In genomic region chr1:206946261-206946660, GRCh38 we compare ENCODE assay signal across 23 cellular contexts. TPM values are rescaled to one million over a fixed set of nuclear protein-coding genes. Genes with fewer than 3 reads are reported as not detected.
DNase-seq lines count a peak whose midpoint lies in the region; ATAC-seq and TF ChIP-seq lines count a peak whose summit lies in the region.
"Had no signal": no experiment of that assay in that cellular context is flagged by ENCODE, and none has a peak within 500 bp of the region (broad histone marks: within the 10 kb centered on the region; RNA-seq: fewer than 3 reads in every experiment).

TSS of gene PIGR (minus strand) at chr1:206946466. CDS start at chr1:206940531, 5,935 bp downstream.

- intact Hi-C loops in body of pancreas (cut with DNase I) (no loop called here), left lung (cut with DNase I) (no loop called here), upper lobe of right lung (cut with DNase I) (no loop called here), Caco-2 (cut with micrococcal nuclease; ENCODE audit: unreplicated experiment) (no loop called here)

- H3K27ac Mint-ChIP-seq in nephron progenitor cell (peak within 1 kb of the TSS; percentile 40), Caco-2 (ENCODE audit: unreplicated experiment) (no peak within 1 kb of the TSS)
- H3K27ac Mint-ChIP-seq: activated naive CD8-positive, alpha-beta T cell treated with anti-CD3 and anti-CD28 coated beads, Interleukin-2, amount 50 U/mL, for 24 hours; CD4-positive, alpha-beta T cell; HFFc6; WTC11 had no signal

- WGBS in body of pancreas, 2 donors: 16 to 17% methylated on average over 6 to 7 of the region's 7 CpGs

- ATAC-seq in body of pancreas: peak; percentile 43
- ATAC-seq in left lung: peak; percentile 87
- peak; percentile 83 for ATAC-seq in upper lobe of right lung
- ATAC-seq: activated naive CD8-positive, alpha-beta T cell treated with anti-CD3 and anti-CD28 coated beads, Interleukin-2, amount 50 U/mL, for 24 hours; left cardiac atrium; psoas muscle; Right ventricle myocardium inferior; WTC11 had no signal

- POLR2A ChIA-PET in Caco-2 (lab: Charles Lee): no interaction called here

- TF ChIP-seq POLR2A in body of pancreas (IDR thresholded peaks at IDR 0.05): peak in 1 of 3 donors; percentile 21

- no peaks in the 10 kb centered on the region for H3K27me3 ChIP-seq in body of pancreas
- H3K27me3 ChIP-seq in left lung: peaks cover 0 to 5% of the 10 kb centered on the region in 2 donors
- no peaks in the 10 kb centered on the region for H3K27me3 ChIP-seq in upper lobe of right lung
- no peaks in the 10 kb centered on the region for H3K27me3 ChIP-seq in Caco-2 (replicated peaks; ENCODE audit: control insufficient read depth, insufficient read depth, low read length)

- H3K27ac ChIP-seq in body of pancreas (peak within 1 kb of the TSS in 2 of 4 donors; percentile 37 to 58), left lung (no peak within 1 kb of the TSS), upper lobe of right lung (peak within 1 kb of the TSS; percentile 51)
- H3K27ac ChIP-seq: psoas muscle had no signal

- H3K9me3 Mint-ChIP-seq in nephron progenitor cell: peaks cover 5% of the 10 kb centered on the region
- H3K9me3 Mint-ChIP-seq in Caco-2 (ENCODE audit: unreplicated experiment): peaks cover 6% of the 10 kb centered on the region
- H3K9me3 Mint-ChIP-seq: activated naive CD8-positive, alpha-beta T cell treated with anti-CD3 and anti-CD28 coated beads, Interleukin-2, amount 50 U/mL, for 24 hours; CD4-positive, alpha-beta T cell; HFFc6 had no signal

- H3K4me3 Mint-ChIP-seq in nephron progenitor cell (no peak within 1 kb of the TSS), Caco-2 (ENCODE audit: unreplicated experiment) (no peak within 1 kb of the TSS)
- H3K4me3 Mint-ChIP-seq: activated naive CD8-positive, alpha-beta T cell treated with anti-CD3 and anti-CD28 coated beads, Interleukin-2, amount 50 U/mL, for 24 hours; CD4-positive, alpha-beta T cell; HFFc6; WTC11 had no signal

- no TSS peak for BruUV-seq in Caco-2 (replicated peaks; lab: Mats Ljungman, UMichigan)

- H3K4me1 Mint-ChIP-seq in nephron progenitor cell (peaks cover 10% of the 10 kb centered on the region), Caco-2 (ENCODE audit: low read depth, unreplicated experiment) (peaks cover 7% of the 10 kb centered on the region)
- H3K4me1 Mint-ChIP-seq: WTC11 had no signal

- H3K4me1 ChIP-seq in body of pancreas (peaks cover 38% of the 10 kb centered on the region), left lung (no peaks in the 10 kb centered on the region), upper lobe of right lung (no peaks in the 10 kb centered on the region), Caco-2 (peaks cover 20% of the 10 kb centered on the region)
- H3K4me1 ChIP-seq: psoas muscle had no signal

- peak; percentile 30 to 56 (median 46) for DNase-seq in body of pancreas
- no peak for DNase-seq in left lung
- DNase-seq in nephron progenitor cell: no peak
- DNase-seq in upper lobe of right lung: peak; percentile 81
- DNase-seq in T-helper 9 cell: no peak
- no peak for DNase-seq in Caco-2
- no peak for DNase-seq in NCI-H526 treated with DMSO at 0.1 percent for 48 hours (lab: John Stamatoyannopoulos, UW)
- DNase-seq: activated CD8-positive, alpha-beta memory T cell treated with anti-CD3 and anti-CD28 coated beads, Interleukin-2, amount 50 U/mL, for 48 hours; activated naive CD8-positive, alpha-beta T cell treated with anti-CD3 and anti-CD28 coated beads, Interleukin-2, amount 50 U/mL, for 24 hours; CD4-positive, alpha-beta T cell; DMS153; head of caudate nucleus; HFFc6; IMR-90; left cardiac atrium; midbrain; NCI-H2029 treated with DMSO at 0.1 percent for 48 hours; NCI-H345; OCI-M1; psoas muscle had no signal

- no peak for TF ChIP-seq CTCF in body of pancreas (IDR thresholded peaks at IDR 0.05)
- no peak for TF ChIP-seq CTCF in left lung (IDR thresholded peaks at IDR 0.05)
- TF ChIP-seq CTCF in nephron progenitor cell (IDR thresholded peaks at IDR 0.05): no peak
- TF ChIP-seq CTCF in upper lobe of right lung (IDR thresholded peaks at IDR 0.05): no peak
- TF ChIP-seq CTCF in Caco-2 (IDR thresholded peaks at IDR 0.05; ENCODE audit: insufficient read depth in 1 of 2, low read depth in 1 of 2, low read length in 1 of 2, severe bottlenecking in 1 of 2, unreplicated experiment in 1 of 2): no peak

- peaks cover 38% of the 10 kb centered on the region for H3K27me3 Mint-ChIP-seq in nephron progenitor cell (ENCODE audit: low read depth, poor library complexity)
- H3K27me3 Mint-ChIP-seq in Caco-2 (ENCODE audit: insufficient read depth, unreplicated experiment): no peaks in the 10 kb centered on the region

- no peaks in the 10 kb centered on the region for H3K36me3 Mint-ChIP-seq in nephron progenitor cell (ENCODE audit: low read depth)
- no peaks in the 10 kb centered on the region for H3K36me3 Mint-ChIP-seq in Caco-2 (ENCODE audit: insufficient read depth, unreplicated experiment)
- H3K36me3 Mint-ChIP-seq: WTC11 had no signal

- H3K4me3 ChIP-seq in body of pancreas: no peak within 1 kb of the TSS
- H3K4me3 ChIP-seq in left lung: peak within 1 kb of the TSS; percentile 17 to 28
- H3K4me3 ChIP-seq in upper lobe of right lung: peak within 1 kb of the TSS; percentile 46
- no peak within 1 kb of the TSS for H3K4me3 ChIP-seq in Caco-2 (ENCODE audit: low read depth, low read length)
- H3K4me3 ChIP-seq: psoas muscle had no signal

- H3K36me3 ChIP-seq in body of pancreas (replicated peaks in 1 of 2; ENCODE audit: insufficient read depth in 1 of 2, low read depth in 2 of 2) (no peaks in the 10 kb centered on the region), left lung (no peaks in the 10 kb centered on the region), upper lobe of right lung (no peaks in the 10 kb centered on the region), Caco-2 (ENCODE audit: control insufficient read depth, insufficient read depth, low read length) (no peaks in the 10 kb centered on the region)

- H3K9me3 ChIP-seq in body of pancreas: no peaks in the 10 kb centered on the region
- peaks cover 0 to 5% of the 10 kb centered on the region in 2 donors for H3K9me3 ChIP-seq in left lung
- no peaks in the 10 kb centered on the region for H3K9me3 ChIP-seq in upper lobe of right lung
- H3K9me3 ChIP-seq in Caco-2: peaks cover 7% of the 10 kb centered on the region; the same call in 1 of the 2 replicates
- H3K9me3 ChIP-seq: psoas muscle had no signal

- CTCF ChIA-PET in Caco-2 (lab: Charles Lee): interaction anchor here (1.0 to 1.8 kb wide), 2 partner anchors 11 to 33 kb away, joined by 4 to 5 read pairs; no protein-coding TSS in a partner anchor

RNA-seq across cellular contexts. Expression of gene PIGR, which starts in this region (rescaled TPM):
- total RNA-seq in body of pancreas (10 to 100 TPM; 14.8 to 45.1 TPM), left lung (100 to 1,000 TPM; 128 to 587 TPM), upper lobe of right lung (700 TPM), Caco-2 (2022) (not detected in 2 replicates)
- total RNA-seq: CD4-positive, alpha-beta T cell; IMR-90; M059J; Right ventricle myocardium inferior had no signal

Comparison
In these comparisons a context has a peak if more than half of its experiments do, and no peak if none do; other contexts are left out.
1. RNA of gene PIGR (total RNA-seq): 700 TPM in upper lobe of right lung (single experiment), 128 to 587 TPM in left lung and 14.8 to 45.1 TPM in body of pancreas; not detected in Caco-2; every median in the first group is over 10 times any median in the second.
2. DNase-seq: peak in body of pancreas (4 of 4) and upper lobe of right lung (single experiment); none in left lung (0 of 2), nephron progenitor cell (single experiment), T-helper 9 cell (single experiment), Caco-2 (0 of 2) and NCI-H526 treated with DMSO at 0.1 percent for 48 hours (single experiment).
3. H3K4me3 ChIP-seq: peak in left lung (2 of 2) and upper lobe of right lung (single experiment); none in body of pancreas (0 of 2) and Caco-2 (single experiment).
4. Peak in every context shown above with its lines, with median percentiles within 50 percentile points of each other: ATAC-seq.